17 cellular contexts compared by ENCODE assay signal in genomic region chr18:44464401-44465185, GRCh38.
DNase-seq lines count a peak whose midpoint lies in the region; ATAC-seq, FAIRE-seq and TF ChIP-seq lines count a peak whose summit lies in the region.
"Had no signal": no experiment of that assay in that cellular context is flagged by ENCODE, and none has a peak within 500 bp of the region (broad histone marks: within the 10 kb centered on the region; RNA-seq: fewer than 3 reads in every experiment).

No MANE protein-coding gene starts in this region.

- H3K4me3 ChIP-seq in bronchial epithelial cell (ENCODE audit: low read depth, low read length) (no peak overlapping the region), small intestine (ENCODE audit: low read depth in 1 of 2, low read length in 2 of 2) (no peak overlapping the region)
- H3K4me3 ChIP-seq: Peyer's patch, smooth muscle cell had no signal

- no peak for FAIRE-seq in bronchial epithelial cell (lab: Jason Lieb, UNC)
- peak; percentile 15 for FAIRE-seq in small intestine (lab: Jason Lieb, UNC)
- FAIRE-seq: H1, HepG2 had no signal

- no peak for ATAC-seq in esophagus mucosa
- ATAC-seq: HepG2 had no signal

- no peak for TF ChIP-seq CTCF in bronchial epithelial cell (IDR thresholded peaks at IDR 0.05; ENCODE audit: insufficient read depth, low read length, severe bottlenecking)

- no peak overlapping the region for H3K27ac ChIP-seq in small intestine (ENCODE audit: low read depth in 1 of 2, low read length in 1 of 2)
- H3K27ac ChIP-seq: C4-2B, Peyer's patch had no signal

- H3K4me1 ChIP-seq in small intestine (ENCODE audit: control insufficient read depth in 2 of 2, insufficient read depth in 1 of 2, low read depth in 1 of 2, low read length in 1 of 2) = no peaks in the 10 kb centered on the region
- H3K4me1 ChIP-seq: Peyer's patch had no signal

- WGBS in small intestine, 3 donors = 60 to 68% (median 63%) methylated on average over 4 of the region's 4 CpGs

- H3K36me3 ChIP-seq in bronchial epithelial cell (ENCODE audit: control insufficient read depth, insufficient read depth, low read length) = no peaks in the 10 kb centered on the region
- no peaks in the 10 kb centered on the region for H3K36me3 ChIP-seq in small intestine (ENCODE audit: control insufficient read depth in 2 of 2, insufficient read depth in 2 of 2, low read length in 2 of 2)
- H3K36me3 ChIP-seq: Peyer's patch had no signal

- H3K9me3 ChIP-seq in small intestine (ENCODE audit: control insufficient read depth, low read depth) = no peaks in the 10 kb centered on the region
- H3K9me3 ChIP-seq: Peyer's patch had no signal

- DNase-seq in LHCN-M2 (ENCODE audit: low read depth) (peak; percentile 59), bronchial epithelial cell (ENCODE audit: low read depth) (peak; percentile 63), kidney tubule cell (ENCODE audit: low spot score) (peak; percentile 47), small intestine (no peak), activated T-cell treated with anti-CD3 and anti-CD28 coated beads for 4 hours (no peak), NCI-H1092 treated with DMSO at 0.1 percent for 48 hours (lab: John Stamatoyannopoulos, UW) (no peak)
- DNase-seq: activated CD4-positive, CD25-positive, alpha-beta regulatory T cell treated with anti-CD3 and anti-CD28 coated beads, Interleukin-2, amount 50 U/mL, for 72 hours; activated CD8-positive, alpha-beta memory T cell treated with anti-CD3 and anti-CD28 coated beads, Interleukin-2, amount 50 U/mL, for 48 hours; activated naive CD8-positive, alpha-beta T cell treated with anti-CD3 and anti-CD28 coated beads for 36 hours; NCI-H82; Peyer's patch; stimulated activated naive CD4-positive, alpha-beta T cell had no signal

- no peaks in the 10 kb centered on the region for H3K27me3 ChIP-seq in bronchial epithelial cell (ENCODE audit: control insufficient read depth, insufficient read depth, low read length)
- no peaks in the 10 kb centered on the region for H3K27me3 ChIP-seq in small intestine (ENCODE audit: control insufficient read depth in 2 of 2, insufficient read depth in 2 of 2, low read length in 2 of 2)
- H3K27me3 ChIP-seq: Peyer's patch had no signal

Comparison
In these comparisons a context has a peak if more than half of its experiments do, and no peak if none do; other contexts are left out.
1. DNase-seq: peak in LHCN-M2 (single experiment), bronchial epithelial cell (single experiment) and kidney tubule cell (single experiment); none in small intestine (single experiment), activated T-cell treated with anti-CD3 and anti-CD28 coated beads for 4 hours (single experiment) and NCI-H1092 treated with DMSO at 0.1 percent for 48 hours (single experiment).